In the genomic region with DNA sequence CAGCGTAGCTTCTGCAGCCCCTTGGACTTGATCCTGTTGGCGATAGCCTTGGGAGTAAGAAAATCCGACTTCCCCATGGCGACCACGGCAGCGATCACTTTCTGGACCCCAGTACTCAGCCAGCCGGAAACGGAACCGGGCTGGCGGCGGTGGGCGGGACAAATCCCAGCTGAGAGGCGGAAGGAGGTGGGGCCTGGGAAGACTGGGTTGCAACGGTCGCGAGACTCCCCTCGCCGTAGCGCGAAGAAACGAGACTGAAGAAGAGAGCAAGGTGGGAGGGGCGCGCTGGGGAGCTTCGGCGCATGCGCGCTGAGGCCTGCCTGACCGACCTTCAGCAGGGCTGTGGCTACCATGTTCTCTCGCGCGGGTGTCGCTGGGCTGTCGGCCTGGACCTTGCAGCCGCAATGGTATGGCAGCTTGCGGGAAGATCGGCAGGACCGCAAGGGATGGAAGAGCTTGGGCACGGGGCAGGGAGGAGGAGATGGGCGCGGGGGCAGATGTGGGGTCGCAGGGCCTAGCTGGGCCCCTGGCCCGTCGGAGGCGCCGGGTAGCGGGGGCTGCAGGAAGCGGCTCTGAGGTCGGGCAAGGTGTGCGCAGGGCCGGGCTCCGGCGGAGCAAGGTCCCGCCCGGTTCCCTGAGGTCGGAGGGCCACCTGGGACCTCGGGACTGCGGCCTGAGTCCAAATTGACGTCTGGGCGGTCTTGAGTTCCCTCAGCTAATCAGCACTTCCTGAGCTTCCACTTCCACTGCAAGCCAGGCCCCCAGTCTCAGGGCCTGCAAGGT, we compare ENCODE assay signal across 7 cellular contexts. TPM values are rescaled to one million over a fixed set of nuclear protein-coding genes. Genes with fewer than 3 reads are reported as not detected.
DNase-seq lines count a peak whose midpoint lies in the region; ATAC-seq lines count a peak whose summit lies in the region.

Gene ATP5F1C, plus strand, starts transcription at position 321 of the 783 bp plus-strand sequence. Its CDS starts 31 bp downstream, at position 352.
A gene with protein sequence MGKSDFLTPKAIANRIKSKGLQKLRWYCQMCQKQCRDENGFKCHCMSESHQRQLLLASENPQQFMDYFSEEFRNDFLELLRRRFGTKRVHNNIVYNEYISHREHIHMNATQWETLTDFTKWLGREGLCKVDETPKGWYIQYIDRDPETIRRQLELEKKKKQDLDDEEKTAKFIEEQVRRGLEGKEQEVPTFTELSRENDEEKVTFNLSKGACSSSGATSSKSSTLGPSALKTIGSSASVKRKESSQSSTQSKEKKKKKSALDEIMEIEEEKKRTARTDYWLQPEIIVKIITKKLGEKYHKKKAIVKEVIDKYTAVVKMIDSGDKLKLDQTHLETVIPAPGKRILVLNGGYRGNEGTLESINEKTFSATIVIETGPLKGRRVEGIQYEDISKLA (minus strand): TSS at position 137 of the 783 bp plus-strand sequence. CDS start 60 bp downstream, at position 77.

- H3K4me1 ChIP-seq in right cardiac atrium (ENCODE audit: control insufficient read depth, insufficient read depth, low read length), result peaks cover 6% of the 10 kb centered on the region

- H3K9me3 ChIP-seq in T-helper 17 cell (ENCODE audit: control insufficient read depth, low read length, poor library complexity, severe bottlenecking) (no peaks in the 10 kb centered on the region), right cardiac atrium (ENCODE audit: control insufficient read depth, low read length) (no peaks in the 10 kb centered on the region)

- H3K4me1 Mint-ChIP-seq in T-helper 17 cell, result peaks cover 43% of the 10 kb centered on the region

- H3K27me3 ChIP-seq in right cardiac atrium (ENCODE audit: control insufficient read depth, insufficient read depth), result no peaks in the 10 kb centered on the region

- ATAC-seq in GM18498 (IDR thresholded peaks at IDR 0.05; ENCODE audit: unreplicated experiment), result peak; percentile 96
- peak; percentile 93 for ATAC-seq in HG02884 (IDR thresholded peaks at IDR 0.05; ENCODE audit: unreplicated experiment)
- ATAC-seq in T-helper 17 cell, result peak; percentile 96
- peak; percentile 99 for ATAC-seq in right cardiac atrium

- no peak within 1 kb of the TSS for H3K4me3 Mint-ChIP-seq in T-helper 17 cell

- H3K27ac Mint-ChIP-seq in T-helper 17 cell, result no peak within 1 kb of the TSS

- peak within 1 kb of the TSS; percentile 85 for H3K4me3 ChIP-seq in right cardiac atrium (ENCODE audit: low read length)

- intact Hi-C loops in right cardiac atrium (cut with DNase I), result no loop called here

- no peaks in the 10 kb centered on the region for H3K27me3 Mint-ChIP-seq in T-helper 17 cell

- WGBS in right cardiac atrium, result under 1% methylated on average over 59 of the region's 59 CpGs

- DNase-seq in NCI-H1694 (lab: John Stamatoyannopoulos, UW) (peak; percentile 90), T-helper 17 cell (peak; percentile 93 to 96 (median 95)), right cardiac atrium (peak; percentile 98 to 99 (median 99)), putamen (ENCODE audit: low spot score) (peak; percentile 98)

- H3K36me3 Mint-ChIP-seq in T-helper 17 cell (ENCODE audit: low read depth), result peaks cover 5% of the 10 kb centered on the region

- peak within 1 kb of the TSS; percentile 34 for H3K27ac ChIP-seq in angular gyrus (ENCODE audit: low read depth, low read length)
- H3K27ac ChIP-seq in right cardiac atrium (ENCODE audit: low read length), result peak within 1 kb of the TSS; percentile 96

RNA-seq across cellular contexts. Expression of gene ATP5F1C, which starts in this region (rescaled TPM):
- total RNA-seq in T-helper 17 cell (100 to 1,000 TPM; 115 to 117 TPM), right cardiac atrium (100 to 1,000 TPM; 457 to 558 (median 512) TPM)
- 1,079 TPM for polyA plus RNA-seq in right cardiac atrium

RNA-seq across cellular contexts. Expression of the second gene that starts in this region (rescaled TPM):
- total RNA-seq in T-helper 17 cell, result 1 to 10 TPM; 6.3 to 8.6 TPM
- 1 to 10 TPM; 7.9 to 9.9 (median 8.8) TPM for total RNA-seq in right cardiac atrium
- 7.1 TPM for polyA plus RNA-seq in right cardiac atrium

Comparison
In these comparisons a context has a peak if more than half of its experiments do, and no peak if none do; other contexts are left out.
1. Peak in every context shown above with its lines: DNase-seq, ATAC-seq, H3K4me3 ChIP-seq and H3K27ac ChIP-seq.